ENCODE assay signal across 1 cellular context in the genomic region with DNA sequence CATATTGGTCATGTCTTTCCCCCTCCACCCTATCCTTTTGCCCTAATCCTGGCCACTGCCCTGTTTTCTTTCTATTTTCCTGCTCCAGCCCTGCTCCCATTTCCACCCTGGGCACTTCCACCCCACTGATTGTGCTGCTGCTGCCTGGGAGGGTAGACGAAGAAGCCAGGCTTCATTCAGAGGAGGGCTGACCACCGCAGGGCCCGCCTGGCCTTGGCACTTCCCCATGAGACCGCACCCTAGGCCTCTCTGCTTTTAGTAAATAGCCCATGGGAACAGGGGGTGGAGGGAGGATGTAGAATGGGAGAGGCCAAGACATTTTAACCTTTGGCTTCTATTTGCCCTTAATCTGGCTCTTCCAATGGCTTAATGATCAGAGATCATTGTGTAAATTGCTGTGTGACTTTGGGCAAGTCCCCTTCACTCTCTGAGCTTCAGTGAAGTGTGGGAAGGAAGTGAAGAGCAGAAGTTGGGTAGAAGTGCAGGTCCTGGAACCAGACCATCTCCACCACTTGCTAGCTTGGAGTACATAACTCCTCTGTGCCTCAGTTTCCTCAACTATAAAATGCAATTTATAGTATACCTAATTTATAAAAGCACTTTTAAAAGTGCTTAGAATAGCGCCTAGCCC.
TF ChIP-seq lines count a peak whose summit lies in the region.

No MANE protein-coding gene starts in this region.

TF ChIP-seq in K562, 482 proteins besides CTCF, POLR2A, EP300 and RAD21:
- TF ChIP-seq RBM39 (optimal IDR thresholded peaks at IDR 0.05; ENCODE audit: low read depth, low read length), result no peak
- no peak for TF ChIP-seq PRPF4 (IDR thresholded peaks at IDR 0.05; ENCODE audit: insufficient read depth, low read depth, low read length, poor library complexity, severe bottlenecking)
- TF ChIP-seq MAX (CRISPR knock-in tag; IDR thresholded peaks at IDR 0.05), result no peak
- TF ChIP-seq ZNF274 (IDR thresholded peaks at IDR 0.05; ENCODE audit: borderline replicate concordance, low read depth, low read length), result no peak
- no peak for TF ChIP-seq FOXO4 (CRISPR knock-in tag; IDR thresholded peaks at IDR 0.05)
- no peak for TF ChIP-seq SMAD3 (CRISPR knock-in tag; conservative IDR thresholded peaks at IDR 0.05)
- TF ChIP-seq NUFIP1 (IDR thresholded peaks at IDR 0.05; ENCODE audit: partially characterized antibody), result no peak
- no peak for TF ChIP-seq LCOR (CRISPR knock-in tag; IDR thresholded peaks at IDR 0.05)
- TF ChIP-seq TAF7 (tag; IDR thresholded peaks at IDR 0.05), result no peak
- no peak for TF ChIP-seq EP400 (IDR thresholded peaks at IDR 0.05)
- TF ChIP-seq, protein P1, sequence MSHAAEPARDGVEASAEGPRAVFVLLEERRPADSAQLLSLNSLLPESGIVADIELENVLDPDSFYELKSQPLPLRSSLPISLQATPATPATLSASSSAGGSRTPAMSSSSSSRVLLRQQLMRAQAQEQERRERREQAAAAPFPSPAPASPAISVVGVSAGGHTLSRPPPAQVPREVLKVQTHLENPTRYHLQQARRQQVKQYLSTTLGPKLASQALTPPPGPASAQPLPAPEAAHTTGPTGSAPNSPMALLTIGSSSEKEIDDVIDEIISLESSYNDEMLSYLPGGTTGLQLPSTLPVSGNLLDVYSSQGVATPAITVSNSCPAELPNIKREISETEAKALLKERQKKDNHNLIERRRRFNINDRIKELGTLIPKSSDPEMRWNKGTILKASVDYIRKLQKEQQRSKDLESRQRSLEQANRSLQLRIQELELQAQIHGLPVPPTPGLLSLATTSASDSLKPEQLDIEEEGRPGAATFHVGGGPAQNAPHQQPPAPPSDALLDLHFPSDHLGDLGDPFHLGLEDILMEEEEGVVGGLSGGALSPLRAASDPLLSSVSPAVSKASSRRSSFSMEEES (CRISPR knock-in tag; IDR thresholded peaks at IDR 0.05), result no peak
- TF ChIP-seq ZNF316 (IDR thresholded peaks at IDR 0.05), result no peak
- TF ChIP-seq, protein P2, sequence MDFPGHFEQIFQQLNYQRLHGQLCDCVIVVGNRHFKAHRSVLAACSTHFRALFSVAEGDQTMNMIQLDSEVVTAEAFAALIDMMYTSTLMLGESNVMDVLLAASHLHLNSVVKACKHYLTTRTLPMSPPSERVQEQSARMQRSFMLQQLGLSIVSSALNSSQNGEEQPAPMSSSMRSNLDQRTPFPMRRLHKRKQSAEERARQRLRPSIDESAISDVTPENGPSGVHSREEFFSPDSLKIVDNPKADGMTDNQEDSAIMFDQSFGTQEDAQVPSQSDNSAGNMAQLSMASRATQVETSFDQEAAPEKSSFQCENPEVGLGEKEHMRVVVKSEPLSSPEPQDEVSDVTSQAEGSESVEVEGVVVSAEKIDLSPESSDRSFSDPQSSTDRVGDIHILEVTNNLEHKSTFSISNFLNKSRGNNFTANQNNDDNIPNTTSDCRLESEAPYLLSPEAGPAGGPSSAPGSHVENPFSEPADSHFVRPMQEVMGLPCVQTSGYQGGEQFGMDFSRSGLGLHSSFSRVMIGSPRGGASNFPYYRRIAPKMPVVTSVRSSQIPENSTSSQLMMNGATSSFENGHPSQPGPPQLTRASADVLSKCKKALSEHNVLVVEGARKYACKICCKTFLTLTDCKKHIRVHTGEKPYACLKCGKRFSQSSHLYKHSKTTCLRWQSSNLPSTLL (IDR thresholded peaks at IDR 0.05), result no peak
- TF ChIP-seq NR3C1 (CRISPR knock-in tag; IDR thresholded peaks at IDR 0.05), result no peak
- TF ChIP-seq CHD2 (IDR thresholded peaks at IDR 0.05; ENCODE audit: low read depth, low read length), result no peak
- no peak for TF ChIP-seq ZNF224 (CRISPR knock-in tag; IDR thresholded peaks at IDR 0.05)
- no peak for TF ChIP-seq SIX5 (IDR thresholded peaks at IDR 0.05; ENCODE audit: borderline replicate concordance in 1 of 2, insufficient read depth in 1 of 2, low read depth in 1 of 2, low read length in 2 of 2)
- no peak for TF ChIP-seq VEZF1 (CRISPR knock-in tag; IDR thresholded peaks at IDR 0.05)
- no peak for TF ChIP-seq NKRF (IDR thresholded peaks at IDR 0.05; ENCODE audit: borderline replicate concordance)
- TF ChIP-seq HDAC3 (IDR thresholded peaks at IDR 0.05; ENCODE audit: borderline replicate concordance, partially characterized antibody), result no peak
- TF ChIP-seq ZNF507 (tag; conservative IDR thresholded peaks at IDR 0.05), result no peak
- TF ChIP-seq GTF2F1 (IDR thresholded peaks at IDR 0.05; ENCODE audit: low read depth, low read length), result no peak
- TF ChIP-seq RBM25 (IDR thresholded peaks at IDR 0.05; ENCODE audit: low read depth, low read length, severe bottlenecking), result peak; percentile 62
- peak; percentile 72 for TF ChIP-seq BCOR (IDR thresholded peaks at IDR 0.05)
- TF ChIP-seq ARID1B (IDR thresholded peaks at IDR 0.05), result no peak
- TF ChIP-seq ZFP36 (IDR thresholded peaks at IDR 0.05; ENCODE audit: low read depth, low read length, partially characterized antibody), result peak; percentile 59
